16 cellular contexts compared by ENCODE assay signal in the genomic region with DNA sequence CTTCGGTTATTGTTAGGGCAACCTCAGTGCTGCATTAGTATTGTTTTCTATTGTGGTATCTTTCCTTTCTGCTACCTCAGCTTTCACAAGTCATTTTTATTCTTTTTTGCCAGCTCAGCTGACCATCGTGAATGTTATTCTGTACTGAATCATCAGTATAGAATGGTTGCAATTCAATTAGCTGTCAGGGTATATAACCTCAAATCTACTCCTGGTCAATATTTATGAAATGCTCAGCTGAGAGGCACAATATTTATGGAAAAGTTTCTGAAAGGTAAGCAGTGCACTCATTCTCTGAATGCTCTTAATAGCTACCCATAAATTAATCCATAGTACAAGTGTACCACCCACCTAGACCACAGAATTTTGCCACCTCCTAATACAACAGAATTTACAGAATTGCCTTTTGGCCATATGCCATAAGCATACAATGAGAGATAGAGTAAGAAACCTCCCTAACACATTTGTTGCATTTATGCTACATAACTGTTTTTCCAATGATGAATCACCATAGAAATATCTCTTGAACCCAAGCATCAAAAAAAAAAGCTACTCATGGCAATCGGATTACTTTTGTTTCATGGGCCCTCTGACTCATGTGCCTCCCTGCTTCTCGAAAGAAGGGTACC.
DNase-seq lines count a peak whose midpoint lies in the region; ATAC-seq, FAIRE-seq and TF ChIP-seq lines count a peak whose summit lies in the region.
"Had no signal": no experiment of that assay in that cellular context is flagged by ENCODE, and none has a peak within 500 bp of the region (broad histone marks: within the 10 kb centered on the region; RNA-seq: fewer than 3 reads in every experiment).

No MANE protein-coding gene starts in this region.

- H2BK12ac ChIP-seq in neuronal stem cell (ENCODE audit: low read length) = no peak overlapping the region

- peak overlapping the region; percentile 73 for H3K27ac Mint-ChIP-seq in HFFc6
- H3K27ac Mint-ChIP-seq: activated naive CD4-positive, alpha-beta T cell treated with anti-CD3 and anti-CD28 coated beads, Interleukin-2, amount 10 ng/mL, durations not matched to agents 7 days and 5 days; CD14-positive monocyte; natural killer cell treated with Interleukin-12 subunit alpha and Interleukin-12 subunit beta and Interleukin-15 and Interleukin-18, amount 100 ng/mL, for 72 hours had no signal

- H2AFZ ChIP-seq in neuronal stem cell (ENCODE audit: low read length) = no peak overlapping the region

- no peak overlapping the region for H4K8ac ChIP-seq in neuronal stem cell (ENCODE audit: low read depth, low read length)

- H3K4me3 Mint-ChIP-seq in HFFc6 = peak overlapping the region; percentile 63
- H3K4me3 Mint-ChIP-seq: activated naive CD4-positive, alpha-beta T cell treated with anti-CD3 and anti-CD28 coated beads, Interleukin-2, amount 10 ng/mL, durations not matched to agents 7 days and 5 days; CD14-positive monocyte; natural killer cell treated with Interleukin-12 subunit alpha and Interleukin-12 subunit beta and Interleukin-15 and Interleukin-18, amount 100 ng/mL, for 72 hours had no signal

- H3K4me1 Mint-ChIP-seq in HFFc6 (ENCODE audit: low read depth) = peaks cover 69% of the 10 kb centered on the region
- H3K4me1 Mint-ChIP-seq: activated naive CD4-positive, alpha-beta T cell treated with anti-CD3 and anti-CD28 coated beads, Interleukin-2, amount 10 ng/mL, durations not matched to agents 7 days and 5 days had no signal

- no peak overlapping the region for H2BK120ac ChIP-seq in neuronal stem cell (ENCODE audit: low read depth, low read length)

- H4K91ac ChIP-seq in neuronal stem cell (ENCODE audit: low read depth, low read length, poor library complexity) = no peak overlapping the region

- H3K36me3 ChIP-seq in neuronal stem cell (replicated peaks in 1 of 2; ENCODE audit: control insufficient read depth in 2 of 2, insufficient read depth in 2 of 2, low read length in 2 of 2) = no peaks in the 10 kb centered on the region
- H3K36me3 ChIP-seq: right atrium auricular region had no signal

- H3K9ac ChIP-seq in neuronal stem cell (ENCODE audit: low read depth, low read length, poor library complexity) = no peak overlapping the region

- 0 out of 2 replicates have a peak, but pooled peaks cover under 1% of the 10 kb centered on the region for H3K36me3 Mint-ChIP-seq in HFFc6 (ENCODE audit: low read depth)
- H3K36me3 Mint-ChIP-seq: activated naive CD4-positive, alpha-beta T cell treated with anti-CD3 and anti-CD28 coated beads, Interleukin-2, amount 10 ng/mL, durations not matched to agents 7 days and 5 days; CD14-positive monocyte; natural killer cell treated with Interleukin-12 subunit alpha and Interleukin-12 subunit beta and Interleukin-15 and Interleukin-18, amount 100 ng/mL, for 72 hours had no signal

- no peaks in the 10 kb centered on the region for H3K79me1 ChIP-seq in neuronal stem cell (ENCODE audit: low read depth, low read length)

- H2BK5ac ChIP-seq in neuronal stem cell (ENCODE audit: low read length) = no peak overlapping the region

- WGBS in neuronal stem cell (ENCODE audit: extremely low coverage in 2 of 2, insufficient read length in 2 of 2, insufficient replicate concordance in 1 of 2), 2 donors = no CpG with 5 or more reads among the region's 4 CpGs

- H3K4me2 ChIP-seq in neuronal stem cell (ENCODE audit: insufficient read depth, low read length, poor library complexity, severe bottlenecking) = no peak overlapping the region

- FAIRE-seq in urothelium cell line (lab: Jason Lieb, UNC) = peak; percentile 23

- no peak overlapping the region for H3K27ac ChIP-seq in neuronal stem cell (replicated peaks; ENCODE audit: low read length)
- H3K27ac ChIP-seq: right atrium auricular region had no signal

- H3K27me3 ChIP-seq in neuronal stem cell (ENCODE audit: control insufficient read depth in 3 of 3, insufficient read depth in 3 of 3, low read depth in 1 of 3, low read length in 3 of 3) = no peaks in the 10 kb centered on the region
- H3K27me3 ChIP-seq: right atrium auricular region had no signal

- no peak overlapping the region for H3K4ac ChIP-seq in neuronal stem cell (ENCODE audit: low read length)

- DNase-seq in HFFc6 (peak; percentile 66), fibroblast of mammary gland (ENCODE audit: low read depth) (peak; percentile 78), urothelium cell line (ENCODE audit: low spot score) (peak; percentile 35), neuronal stem cell (ENCODE audit: low spot score) (no peak)
- no peak for DNase-seq in activated CD8-positive, alpha-beta memory T cell treated with anti-CD3 and anti-CD28 coated beads, Interleukin-2, amount 50 U/mL, for 4 hours
- DNase-seq in activated CD8-positive, alpha-beta memory T cell treated with anti-CD3 and anti-CD28 coated beads for 24 hours = no peak
- DNase-seq: activated CD4-positive, alpha-beta T cell treated with anti-CD3 and anti-CD28 coated beads for 48 hours; activated naive CD4-positive, alpha-beta T cell treated with anti-CD3 and anti-CD28 coated beads, Interleukin-2, amount 10 ng/mL, durations not matched to agents 7 days and 5 days; DMS79 treated with DMSO at 0.1 percent for 48 hours; KG1; stimulated activated CD4-positive, alpha-beta T cell treated with anti-CD3 and anti-CD28 coated beads, Interleukin-2, amount 100 ng/mL, for 24 hours; T-helper 9 cell had no signal

- no peaks in the 10 kb centered on the region for H3K9me3 Mint-ChIP-seq in HFFc6

- H3K18ac ChIP-seq in neuronal stem cell (ENCODE audit: low read length) = no peak overlapping the region

- H2AK5ac ChIP-seq in neuronal stem cell (ENCODE audit: low read depth, low read length) = no peak overlapping the region

- H3K27me3 Mint-ChIP-seq in HFFc6 (ENCODE audit: insufficient read depth) = no peaks in the 10 kb centered on the region
- H3K27me3 Mint-ChIP-seq: activated naive CD4-positive, alpha-beta T cell treated with anti-CD3 and anti-CD28 coated beads, Interleukin-2, amount 10 ng/mL, durations not matched to agents 7 days and 5 days; natural killer cell treated with Interleukin-12 subunit alpha and Interleukin-12 subunit beta and Interleukin-15 and Interleukin-18, amount 100 ng/mL, for 72 hours had no signal

- H3K4me1 ChIP-seq in neuronal stem cell (ENCODE audit: control insufficient read depth in 2 of 2, insufficient read depth in 1 of 2, low read depth in 1 of 2, low read length in 2 of 2) = peaks cover 0 to 2% of the 10 kb centered on the region in 2 donors
- H3K4me1 ChIP-seq: right atrium auricular region had no signal

- no peak overlapping the region for H3K14ac ChIP-seq in neuronal stem cell (ENCODE audit: low read length)

- no peak overlapping the region for H3K23ac ChIP-seq in neuronal stem cell (ENCODE audit: low read depth, low read length, poor library complexity)

- TF ChIP-seq CTCF in HFFc6 (IDR thresholded peaks at IDR 0.05) (no peak), fibroblast of mammary gland (conservative IDR thresholded peaks at IDR 0.05; ENCODE audit: control insufficient read depth, insufficient read depth, low read depth, low read length) (no peak)

- no peak overlapping the region for H3K4me3 ChIP-seq in fibroblast of mammary gland (ENCODE audit: control insufficient read depth, low read depth, low read length)
- H3K4me3 ChIP-seq in neuronal stem cell (ENCODE audit: low read length in 2 of 2) = no peak overlapping the region
- H3K4me3 ChIP-seq: right atrium auricular region had no signal

- H3K9me3 ChIP-seq in neuronal stem cell (replicated peaks in 1 of 2; ENCODE audit: control insufficient read depth in 2 of 2, insufficient read depth in 1 of 2, low read depth in 1 of 2, low read length in 2 of 2) = peaks cover 0 to 3% of the 10 kb centered on the region in 2 donors

- peak; percentile 88 for ATAC-seq in SK-N-SH treated with all-trans-retinoic acid at 6 μM for 48 hours
- ATAC-seq: natural killer cell treated with Interleukin-12 subunit alpha and Interleukin-12 subunit beta and Interleukin-15 and Interleukin-18, amount 100 ng/mL, for 72 hours had no signal

- no peak overlapping the region for H2BK15ac ChIP-seq in neuronal stem cell (ENCODE audit: low read length)

TF ChIP-seq in SK-N-SH treated with all-trans-retinoic acid at 6 μM for 48 hours, 23 proteins besides CTCF, POLR2A, EP300 and RAD21:
- no peak for TF ChIP-seq OSR1 (CRISPR knock-in tag; IDR thresholded peaks at IDR 0.05)
- TF ChIP-seq BACH2 (CRISPR knock-in tag; IDR thresholded peaks at IDR 0.05; ENCODE audit: borderline replicate concordance) = no peak
- peak; percentile 91 for TF ChIP-seq ISL1 (CRISPR knock-in tag; IDR thresholded peaks at IDR 0.05)
- TF ChIP-seq TOX (CRISPR knock-in tag; IDR thresholded peaks at IDR 0.05; ENCODE audit: borderline replicate concordance) = peak; percentile 90
- TF ChIP-seq, protein P1, sequence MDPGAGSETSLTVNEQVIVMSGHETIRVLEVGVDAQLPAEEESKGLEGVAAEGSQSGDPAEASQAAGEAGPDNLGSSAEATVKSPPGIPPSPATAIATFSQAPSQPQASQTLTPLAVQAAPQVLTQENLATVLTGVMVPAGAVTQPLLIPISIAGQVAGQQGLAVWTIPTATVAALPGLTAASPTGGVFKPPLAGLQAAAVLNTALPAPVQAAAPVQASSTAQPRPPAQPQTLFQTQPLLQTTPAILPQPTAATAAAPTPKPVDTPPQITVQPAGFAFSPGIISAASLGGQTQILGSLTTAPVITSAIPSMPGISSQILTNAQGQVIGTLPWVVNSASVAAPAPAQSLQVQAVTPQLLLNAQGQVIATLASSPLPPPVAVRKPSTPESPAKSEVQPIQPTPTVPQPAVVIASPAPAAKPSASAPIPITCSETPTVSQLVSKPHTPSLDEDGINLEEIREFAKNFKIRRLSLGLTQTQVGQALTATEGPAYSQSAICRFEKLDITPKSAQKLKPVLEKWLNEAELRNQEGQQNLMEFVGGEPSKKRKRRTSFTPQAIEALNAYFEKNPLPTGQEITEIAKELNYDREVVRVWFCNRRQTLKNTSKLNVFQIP (CRISPR knock-in tag; IDR thresholded peaks at IDR 0.05; ENCODE audit: borderline replicate concordance, low read depth) = peak; percentile 91; the same call in 1 of the 2 replicates

Comparison
In these comparisons a context has a peak if more than half of its experiments do, and no peak if none do; other contexts are left out.
1. DNase-seq: peak in HFFc6 (single experiment), fibroblast of mammary gland (single experiment) and urothelium cell line (single experiment); none in neuronal stem cell (single experiment), activated CD8-positive, alpha-beta memory T cell treated with anti-CD3 and anti-CD28 coated beads, Interleukin-2, amount 50 U/mL, for 4 hours (single experiment) and activated CD8-positive, alpha-beta memory T cell treated with anti-CD3 and anti-CD28 coated beads for 24 hours (single experiment).